Comparison of ENCODE assay signal across 28 cellular contexts in the genomic region with DNA sequence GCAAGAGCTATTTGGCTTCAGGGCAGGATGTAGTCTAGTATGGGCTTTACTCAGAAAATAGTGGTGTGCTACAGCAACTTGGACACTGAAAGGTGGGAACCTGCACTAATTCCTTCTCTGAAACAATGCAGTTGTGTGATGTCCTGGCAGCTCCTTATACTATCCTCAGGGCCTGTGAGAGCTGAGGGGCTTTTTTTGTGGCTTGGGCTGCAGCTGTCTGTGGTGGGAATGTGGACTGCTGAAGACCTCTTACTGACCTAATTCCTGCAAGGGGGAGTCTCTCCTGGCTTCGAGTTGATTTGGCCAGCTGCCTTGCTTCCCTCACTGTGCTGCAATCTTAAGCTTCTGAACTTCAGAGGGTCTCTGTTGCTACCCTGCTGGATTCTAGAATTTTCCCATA. TPM values are rescaled to one million over a fixed set of nuclear protein-coding genes. Genes with fewer than 3 reads are reported as not detected.
DNase-seq lines count a peak whose midpoint lies in the region.
"Had no signal": no experiment of that assay in that cellular context is flagged by ENCODE, and none has a peak within 500 bp of the region (broad histone marks: within the 10 kb centered on the region; RNA-seq: fewer than 3 reads in every experiment).

No MANE protein-coding gene starts in this region.

- no peaks in the 10 kb centered on the region for H3K4me1 ChIP-seq in SJCRH30
- H3K4me1 ChIP-seq in HAP-1, result no peaks in the 10 kb centered on the region
- H3K4me1 ChIP-seq: A549; BE2C; BLaER1; BLaER1 treated with 17β-estradiol and CSF1 and Interleukin-3, amounts not matched to agents 10 nM and 100 nM; Caco-2 had no signal

- no peaks in the 10 kb centered on the region for H3K27me3 ChIP-seq in SJCRH30
- no peaks in the 10 kb centered on the region for H3K27me3 ChIP-seq in HAP-1 (ENCODE audit: low read depth)
- H3K27me3 ChIP-seq: BE2C; BLaER1; BLaER1 treated with 17β-estradiol and CSF1 and Interleukin-3, amounts not matched to agents 10 nM and 100 nM had no signal

- in situ Hi-C loops in HAP-1 (cut with MboI; ENCODE audit: low sequenced_read_pairs), result no loop called here

- DNase-seq in SJCRH30, result peak; percentile 72 to 81
- DNase-seq in HAP-1 (ENCODE audit: low spot score in 2 of 2), result no peak
- DNase-seq: 8988T; ACHN; AML-193; BE2C; C1 segment of cervical spinal cord; Caco-2; Calu3; CD4-positive, alpha-beta memory T cell; CD4-positive, alpha-beta T cell; CD4-positive, CD25-positive, alpha-beta regulatory T cell; CD8-positive, alpha-beta memory T cell; CD8-positive, alpha-beta T cell; COR-L47; DMS 273 treated with DMSO at 0.1 percent for 48 hours; DMS153; DMS53; DMS79; DMS79 treated with DMSO at 0.1 percent for 48 hours; DND-41; EL had no signal

- H3K9me3 ChIP-seq in SJCRH30 (replicated peaks) (no peaks in the 10 kb centered on the region), HAP-1 (0 out of 2 replicates have a peak, but pooled peaks cover 2% of the 10 kb centered on the region)
- H3K9me3 ChIP-seq: A549, BE2C, Caco-2 had no signal

- H3K4me3 ChIP-seq in SJCRH30, result no peak overlapping the region
- H3K4me3 ChIP-seq in HAP-1, result no peak overlapping the region
- H3K4me3 ChIP-seq: A549; BLaER1; BLaER1 treated with 17β-estradiol and CSF1 and Interleukin-3, amounts not matched to agents 10 nM and 100 nM had no signal

- H3K36me3 ChIP-seq in SJCRH30, result no peaks in the 10 kb centered on the region
- no peaks in the 10 kb centered on the region for H3K36me3 ChIP-seq in HAP-1 (replicated peaks)
- H3K36me3 ChIP-seq: BE2C; BLaER1; BLaER1 treated with 17β-estradiol and CSF1 and Interleukin-3, amounts not matched to agents 10 nM and 100 nM had no signal

- no peak overlapping the region for H3K27ac ChIP-seq in SJCRH30
- H3K27ac ChIP-seq: 22Rv1; A549; BLaER1; BLaER1 treated with 17β-estradiol and CSF1 and Interleukin-3, amounts not matched to agents 10 nM and 100 nM; C4-2B had no signal

RNA-seq across cellular contexts. Expression of a gene that starts 22.3 kb away (rescaled TPM):
- not detected in 2 replicates for total RNA-seq in SJCRH30 (2014; rRNA removed; shearing (Covaris generic))
- total RNA-seq: A172; Calu3; CD4-positive, alpha-beta T cell; CD4-positive, CD25-positive, alpha-beta regulatory T cell; CD8-positive, alpha-beta T cell had no signal

Comparison
In these comparisons a context has a peak if more than half of its experiments do, and no peak if none do; other contexts are left out.
1. DNase-seq: peak in SJCRH30 (2 of 2); none in HAP-1 (0 of 2).